Comparison of ENCODE assay signal across 8 cellular contexts in the genomic region with DNA sequence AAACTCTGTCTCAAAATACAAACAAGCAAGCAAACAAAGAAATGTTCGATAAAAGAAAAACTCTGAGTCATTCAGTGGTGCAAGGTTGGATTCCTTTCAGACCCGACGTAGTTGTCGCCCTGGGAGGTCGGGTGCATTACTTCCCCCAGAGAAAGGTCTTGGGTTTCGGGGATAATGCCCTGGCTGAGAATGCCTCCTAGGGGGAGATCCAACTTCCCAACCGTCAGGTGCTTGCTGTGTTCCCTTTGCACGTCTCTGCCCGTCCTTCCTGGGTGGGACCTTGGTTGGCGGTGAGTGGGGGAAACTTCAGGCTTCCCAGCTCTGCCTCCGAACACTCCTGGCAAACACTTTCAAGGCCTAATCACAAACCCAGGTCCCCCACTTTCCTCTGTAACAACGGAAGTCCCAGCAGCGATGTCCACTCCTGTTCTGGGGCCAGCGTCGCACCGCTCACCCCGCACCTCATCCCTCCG. TPM values are rescaled to one million over a fixed set of nuclear protein-coding genes. Genes with fewer than 3 reads are reported as not detected.
DNase-seq lines count a peak whose midpoint lies in the region; ATAC-seq and TF ChIP-seq lines count a peak whose summit lies in the region.

No MANE protein-coding gene starts in this region.

- H3K27ac Mint-ChIP-seq in activated CD4-positive, alpha-beta T cell treated with anti-CD3 and anti-CD28 coated beads, Interleukin-2, amount 10 ng/mL, durations not matched to agents 24 days and 14 days = peak overlapping the region; percentile 98
- peak overlapping the region; percentile 39 to 95 (median 92) for H3K27ac Mint-ChIP-seq in naive thymus-derived CD8-positive, alpha-beta T cell

- no peak for TF ChIP-seq CTCF in AG10803 (conservative IDR thresholded peaks at IDR 0.05; ENCODE audit: low read length)

- H3K9me3 Mint-ChIP-seq in activated CD4-positive, alpha-beta T cell treated with anti-CD3 and anti-CD28 coated beads, Interleukin-2, amount 10 ng/mL, durations not matched to agents 24 days and 14 days = no peaks in the 10 kb centered on the region
- H3K9me3 Mint-ChIP-seq in naive thymus-derived CD8-positive, alpha-beta T cell = no peaks in the 10 kb centered on the region

- H3K36me3 Mint-ChIP-seq in activated CD4-positive, alpha-beta T cell treated with anti-CD3 and anti-CD28 coated beads, Interleukin-2, amount 10 ng/mL, durations not matched to agents 24 days and 14 days (ENCODE audit: low read depth) = peaks cover 18% of the 10 kb centered on the region
- H3K36me3 Mint-ChIP-seq in naive thymus-derived CD8-positive, alpha-beta T cell = peaks cover 0 to 3% (median 2%) of the 10 kb centered on the region in 3 donors

- intact Hi-C loops in activated CD4-positive, alpha-beta T cell treated with anti-CD3 and anti-CD28 coated beads, Interleukin-2, amount 10 ng/mL, durations not matched to agents 24 days and 14 days (cut with micrococcal nuclease) = loop anchor here (1.0 to 10.0 kb wide), 5 partner anchors 67 to 1963 kb away; a partner anchor contains a TSS

- ATAC-seq in esophagus mucosa (peak; percentile 17), HG03039 (IDR thresholded peaks at IDR 0.05; ENCODE audit: unreplicated experiment) (no peak)
- peak in 1 of 2 donors; percentile 0 for ATAC-seq in naive thymus-derived CD8-positive, alpha-beta T cell

- peak; percentile 61 for DNase-seq in AG10803 (ENCODE audit: low read depth)
- DNase-seq in GM19240 (ENCODE audit: insufficient read length, low spot score) = peak; percentile 3
- DNase-seq in M059J (ENCODE audit: low read depth) = peak; percentile 73
- DNase-seq in activated CD4-positive, alpha-beta T cell treated with anti-CD3 and anti-CD28 coated beads, Interleukin-2, amount 10 ng/mL, durations not matched to agents 24 days and 14 days = no peak
- peak in 6 of 10 donors; percentile 1 to 65 (median 15) for DNase-seq in naive thymus-derived CD8-positive, alpha-beta T cell
- no peak for DNase-seq in NCI-H1417 (lab: John Stamatoyannopoulos, UW)

- H3K4me1 Mint-ChIP-seq in activated CD4-positive, alpha-beta T cell treated with anti-CD3 and anti-CD28 coated beads, Interleukin-2, amount 10 ng/mL, durations not matched to agents 24 days and 14 days = peaks cover 44% of the 10 kb centered on the region
- H3K4me1 Mint-ChIP-seq in naive thymus-derived CD8-positive, alpha-beta T cell = peaks cover 13 to 41% (median 39%) of the 10 kb centered on the region in 4 donors

- POLR2A ChIA-PET in naive thymus-derived CD8-positive, alpha-beta T cell (lab: Charles Lee) = interaction anchor here (1.2 to 1.6 kb wide), 3 partner anchors 9 to 1331 kb away, joined by 3 to 6 read pairs (median 4); a partner anchor contains a TSS

- H3K4me3 Mint-ChIP-seq in activated CD4-positive, alpha-beta T cell treated with anti-CD3 and anti-CD28 coated beads, Interleukin-2, amount 10 ng/mL, durations not matched to agents 24 days and 14 days = peak overlapping the region; percentile 83
- H3K4me3 Mint-ChIP-seq in naive thymus-derived CD8-positive, alpha-beta T cell = peak overlapping the region; percentile 88 to 99 (median 93)

- peak overlapping the region; percentile 99 for H3K4me3 ChIP-seq in AG10803 (ENCODE audit: low read length)

- H3K27me3 Mint-ChIP-seq in activated CD4-positive, alpha-beta T cell treated with anti-CD3 and anti-CD28 coated beads, Interleukin-2, amount 10 ng/mL, durations not matched to agents 24 days and 14 days = no peaks in the 10 kb centered on the region
- H3K27me3 Mint-ChIP-seq in naive thymus-derived CD8-positive, alpha-beta T cell = no peaks in the 10 kb centered on the region

RNA-seq across cellular contexts. Expression of a gene that starts 0.6 kb away (rescaled TPM):
- 348 and 379 TPM in 2 replicates for total RNA-seq in M059J (2014; rRNA removed; shearing (Covaris generic))
- 76.9 and 77.5 TPM in 2 replicates for total RNA-seq in activated CD4-positive, alpha-beta T cell treated with anti-CD3 and anti-CD28 coated beads, Interleukin-2, amount 10 ng/mL, durations not matched to agents 24 days and 14 days
- total RNA-seq in esophagus mucosa = 61.6 TPM
- total RNA-seq in naive thymus-derived CD8-positive, alpha-beta T cell = 10 to 100 TPM; 49.7 to 55.7 TPM
- 10 to 100 TPM; 55.7 to 62.6 (median 59.9) TPM for polyA plus RNA-seq in naive thymus-derived CD8-positive, alpha-beta T cell

RNA-seq across cellular contexts. Expression of a gene that starts 0.7 kb away (rescaled TPM):
- 4.3 and 7.4 TPM in 2 replicates for total RNA-seq in M059J (2014; rRNA removed; shearing (Covaris generic))
- 7.3 and 7.6 TPM in 2 replicates for total RNA-seq in activated CD4-positive, alpha-beta T cell treated with anti-CD3 and anti-CD28 coated beads, Interleukin-2, amount 10 ng/mL, durations not matched to agents 24 days and 14 days
- total RNA-seq in esophagus mucosa = 5.1 TPM
- 10 to 100 TPM; 13.6 to 15.1 TPM for total RNA-seq in naive thymus-derived CD8-positive, alpha-beta T cell
- 10 to 100 TPM in 1 of 3 donors, 1 to 10 TPM in 2; 6.3 to 10.8 (median 8.2) TPM for polyA plus RNA-seq in naive thymus-derived CD8-positive, alpha-beta T cell

Comparison
In these comparisons a context has a peak if more than half of its experiments do, and no peak if none do; other contexts are left out.
1. DNase-seq: peak in AG10803 (single experiment), GM19240 (single experiment), M059J (single experiment) and naive thymus-derived CD8-positive, alpha-beta T cell (6 of 10); none in activated CD4-positive, alpha-beta T cell treated with anti-CD3 and anti-CD28 coated beads, Interleukin-2, amount 10 ng/mL, durations not matched to agents 24 days and 14 days (single experiment) and NCI-H1417 (0 of 3).